14 cellular contexts compared by ENCODE assay signal in the genomic region with DNA sequence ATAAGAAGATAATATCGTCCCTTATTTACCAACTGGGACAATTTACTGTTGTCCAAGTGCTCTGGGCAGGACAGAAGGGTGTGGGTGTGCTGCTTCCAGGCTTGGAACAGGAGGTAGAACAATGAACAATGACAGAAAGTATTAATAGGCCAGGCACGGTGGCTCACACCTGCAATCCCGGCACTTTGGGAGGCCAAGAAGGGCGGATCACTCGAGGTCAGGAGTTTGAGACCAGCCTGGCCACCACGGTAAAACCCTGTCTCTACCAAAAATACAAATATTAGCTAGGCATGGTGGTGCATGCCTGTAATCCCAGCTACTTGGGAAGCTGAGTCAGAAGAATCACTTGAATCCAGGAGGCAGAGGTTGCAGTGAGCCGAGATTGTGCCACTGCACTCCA. TPM values are rescaled to one million over a fixed set of nuclear protein-coding genes. Genes with fewer than 3 reads are reported as not detected.
A peak's percentile ranks its signal among the peaks of the same experiment; 100 is the strongest.
DNase-seq lines count a peak whose midpoint lies in the region; ATAC-seq and TF ChIP-seq lines count a peak whose summit lies in the region.
"Had no signal": no experiment of that assay in that cellular context is flagged by ENCODE, and none has a peak within 500 bp of the region (broad histone marks: within the 10 kb centered on the region; RNA-seq: fewer than 3 reads in every experiment).

No MANE protein-coding gene starts in this region.

- TF ChIP-seq CTCF in heart right ventricle (IDR thresholded peaks at IDR 0.05) (no peak), sigmoid colon (IDR thresholded peaks at IDR 0.05) (no peak), OCI-LY7 (conservative IDR thresholded peaks at IDR 0.05; ENCODE audit: low read length) (no peak)

- CTCF ChIA-PET in OCI-LY7 (lab: Charles Lee; ENCODE audit: unreplicated experiment): no interaction called here

- H3K27ac ChIP-seq in heart right ventricle (peak overlapping the region in 8 of 10 donors; percentile 49 to 97 (median 89)), right cardiac atrium (ENCODE audit: low read length) (peak overlapping the region; percentile 49), sigmoid colon (peak overlapping the region in 2 of 4 donors; percentile 30 to 77), OCI-LY7 (ENCODE audit: low read depth, low read length, poor library complexity, severe bottlenecking) (no peak overlapping the region)
- H3K27ac ChIP-seq: right lobe of liver had no signal

- H3K4me1 ChIP-seq in heart right ventricle (peaks cover 14 to 57% (median 43%) of the 10 kb centered on the region in 9 donors), right cardiac atrium (ENCODE audit: control insufficient read depth, insufficient read depth, low read length) (peaks cover 18% of the 10 kb centered on the region), sigmoid colon (peaks cover 0 to 11% (median 0%) of the 10 kb centered on the region in 4 donors), OCI-LY7 (ENCODE audit: insufficient read depth, low read length, poor library complexity, severe bottlenecking) (no peaks in the 10 kb centered on the region)

- H3K4me3 ChIP-seq in heart right ventricle: peak overlapping the region in 9 of 10 donors; percentile 40 to 73 (median 62)
- peak overlapping the region; percentile 58 for H3K4me3 ChIP-seq in right cardiac atrium (ENCODE audit: low read length)
- no peak overlapping the region for H3K4me3 ChIP-seq in sigmoid colon
- no peak overlapping the region for H3K4me3 ChIP-seq in OCI-LY7 (ENCODE audit: low read depth, low read length, poor library complexity, severe bottlenecking)
- H3K4me3 ChIP-seq: HAP-1, right lobe of liver had no signal

- no peaks in the 10 kb centered on the region for H3K9me2 ChIP-seq in OCI-LY7 (ENCODE audit: insufficient read depth, low read length)

- ATAC-seq in heart right ventricle (no peak), Right ventricle myocardium inferior (no peak), right cardiac atrium (no peak), HG03378 (IDR thresholded peaks at IDR 0.05; ENCODE audit: unreplicated experiment) (no peak)
- ATAC-seq: stimulated activated naive B cell treated with anti-CD40 and anti-IgM and Interleukin-4, amounts not matched to agents 10 μg/mL and 1 μg/mL and 100 μg/mL, for 72 hours had no signal

- no peak overlapping the region for H3K4me2 ChIP-seq in OCI-LY7 (ENCODE audit: low read length)

- H3K36me3 ChIP-seq in heart right ventricle (peaks cover 0 to 14% (median 0%) of the 10 kb centered on the region in 9 donors), sigmoid colon (no peaks in the 10 kb centered on the region), OCI-LY7 (ENCODE audit: insufficient read depth, low read length) (no peaks in the 10 kb centered on the region)
- H3K36me3 ChIP-seq: HAP-1, right lobe of liver had no signal

- no peak overlapping the region for H2AFZ ChIP-seq in OCI-LY7 (ENCODE audit: low read length)

- TF ChIP-seq EP300 in sigmoid colon (IDR thresholded peaks at IDR 0.05): no peak

- no peak for TF ChIP-seq POLR2A in sigmoid colon (IDR thresholded peaks at IDR 0.05)

- DNase-seq in heart right ventricle (no peak), Right ventricle myocardium inferior (ENCODE audit: missing footprints) (no peak), right cardiac atrium (no peak), sigmoid colon (peak; percentile 21), OCI-LY7 (ENCODE audit: low spot score) (no peak), NCI-H446 (lab: John Stamatoyannopoulos, UW) (no peak), dermis blood vessel endothelial cell (no peak)
- DNase-seq: Kasumi-1; kidney glomerular epithelial cell; NCI-H2081; stimulated activated naive B cell treated with anti-CD40 and anti-IgM and Interleukin-4, amounts not matched to agents 10 μg/mL and 1 μg/mL and 100 μg/mL, for 72 hours had no signal

- H3K27me3 ChIP-seq in heart right ventricle (no peaks in the 10 kb centered on the region), right cardiac atrium (ENCODE audit: control insufficient read depth, insufficient read depth) (no peaks in the 10 kb centered on the region), sigmoid colon (no peaks in the 10 kb centered on the region)
- H3K27me3 ChIP-seq: right lobe of liver had no signal

- WGBS in heart right ventricle, 2 donors: 56 to 64% methylated on average over 7 of the region's 7 CpGs
- 62% methylated on average over 7 of the region's 7 CpGs for WGBS in right cardiac atrium
- 35 to 72% methylated on average over 7 of the region's 7 CpGs for WGBS in sigmoid colon, 2 donors

- intact Hi-C loops in heart right ventricle (cut with DNase I) (no loop called here), Right ventricle myocardium inferior (cut with DNase I) (no loop called here), right cardiac atrium (cut with DNase I) (no loop called here), sigmoid colon (cut with DNase I) (no loop called here), OCI-LY7 (cut with micrococcal nuclease; ENCODE audit: unreplicated experiment) (no loop called here)

- no peaks in the 10 kb centered on the region for H3K79me2 ChIP-seq in OCI-LY7 (ENCODE audit: insufficient read depth, low read depth, low read length)

- POLR2A ChIA-PET in OCI-LY7 (lab: Charles Lee): no interaction called here

- H3K9me3 ChIP-seq in heart right ventricle: no peaks in the 10 kb centered on the region
- H3K9me3 ChIP-seq in right cardiac atrium (ENCODE audit: control insufficient read depth, low read length): no peaks in the 10 kb centered on the region
- no peaks in the 10 kb centered on the region for H3K9me3 ChIP-seq in sigmoid colon
- H3K9me3 ChIP-seq in OCI-LY7 (ENCODE audit: low read length): no peaks in the 10 kb centered on the region
- H3K9me3 ChIP-seq: HAP-1, right lobe of liver had no signal

- no TSS peak for BruUV-seq in OCI-LY7 (replicated peaks; lab: Mats Ljungman, UMichigan)

- no peaks in the 10 kb centered on the region for H4K20me1 ChIP-seq in OCI-LY7 (ENCODE audit: insufficient read depth, low read length)

RNA-seq across cellular contexts. Expression of a gene that starts 2.5 kb away (rescaled TPM):
- total RNA-seq in heart right ventricle (100 to 1,000 TPM in 8 of 10 donors, 10 to 100 TPM in 2; 76.5 to 473 (median 148) TPM), Right ventricle myocardium inferior (164 TPM), right cardiac atrium (100 to 1,000 TPM in 2 of 4 donors, 10 to 100 TPM in 2; 70.0 to 289 (median 127) TPM), sigmoid colon (100 to 1,000 TPM in 2 of 4 donors, 10 to 100 TPM in 2; 25.2 to 183 (median 98.3) TPM), OCI-LY7 (2022) (1.3 and 1.5 TPM in 2 replicates), dermis blood vessel endothelial cell (75.5 and 375 TPM in 2 replicates)
- polyA plus RNA-seq in heart right ventricle (100 to 1,000 TPM; 719 to 721 TPM), right cardiac atrium (298 TPM), sigmoid colon (1,000 to 10,000 TPM; 1,595 to 3,562 (median 2,792) TPM)
- total RNA-seq in OCI-LY7 (2014; rRNA removed; shearing (Covaris generic)): 0.63 and 0.90 TPM in 2 replicates

RNA-seq across cellular contexts. Expression of a gene that starts 16.3 kb away (rescaled TPM):
- 10 to 100 TPM; 41.5 to 92.9 (median 63.2) TPM for total RNA-seq in heart right ventricle
- polyA plus RNA-seq in heart right ventricle: 100 to 1,000 TPM in 1 of 2 donors, 10 to 100 TPM in 1; 83.3 to 122 TPM
- total RNA-seq in Right ventricle myocardium inferior: 52.4 TPM
- total RNA-seq in right cardiac atrium: 10 to 100 TPM; 63.3 to 88.4 (median 65.5) TPM
- 104 TPM for polyA plus RNA-seq in right cardiac atrium
- total RNA-seq in sigmoid colon: 100 to 1,000 TPM in 2 of 4 donors, 10 to 100 TPM in 2; 47.9 to 145 (median 91.7) TPM
- polyA plus RNA-seq in sigmoid colon: 100 to 1,000 TPM in 1 of 3 donors, 10 to 100 TPM in 2; 63.1 to 126 (median 84.7) TPM
- 94.2 and 102 TPM in 2 replicates for total RNA-seq in OCI-LY7 (2014; rRNA removed; shearing (Covaris generic))
- 52.6 and 55.1 TPM in 2 replicates for total RNA-seq in OCI-LY7 (2022)
- total RNA-seq in dermis blood vessel endothelial cell: 4.0 and 10.2 TPM in 2 replicates

RNA-seq across cellular contexts. Expression of a gene that starts 32.0 kb away (rescaled TPM):
- total RNA-seq in heart right ventricle (10 to 100 TPM in 9 of 10 donors, 1 to 10 TPM in 1; 7.7 to 23.9 (median 16.2) TPM), Right ventricle myocardium inferior (10.7 TPM), right cardiac atrium (10 to 100 TPM; 12.7 to 23.1 (median 15.1) TPM), sigmoid colon (1 to 10 TPM; 6.7 to 8.6 (median 7.7) TPM), OCI-LY7 (2022) (61.5 and 63.4 TPM in 2 replicates), dermis blood vessel endothelial cell (7.3 and 14.0 TPM in 2 replicates)
- polyA plus RNA-seq in heart right ventricle (10 to 100 TPM; 28.8 to 47.4 TPM), right cardiac atrium (37.9 TPM), sigmoid colon (10 to 100 TPM; 25.1 to 49.5 (median 30.6) TPM)
- 40.0 and 49.0 TPM in 2 replicates for total RNA-seq in OCI-LY7 (2014; rRNA removed; shearing (Covaris generic))

RNA-seq across cellular contexts. Expression of a gene that starts 32.1 kb away (rescaled TPM):
- 100 to 1,000 TPM; 190 to 269 (median 240) TPM for total RNA-seq in heart right ventricle
- 100 to 1,000 TPM in 1 of 2 donors, 10 to 100 TPM in 1; 94.1 to 160 TPM for polyA plus RNA-seq in heart right ventricle
- 187 TPM for total RNA-seq in Right ventricle myocardium inferior
- total RNA-seq in right cardiac atrium: 100 to 1,000 TPM; 227 to 268 (median 261) TPM
- polyA plus RNA-seq in right cardiac atrium: 138 TPM
- total RNA-seq in sigmoid colon: 100 to 1,000 TPM; 109 to 147 (median 133) TPM
- 10 to 100 TPM; 42.5 to 63.5 (median 43.2) TPM for polyA plus RNA-seq in sigmoid colon
- total RNA-seq in OCI-LY7 (2014; rRNA removed; shearing (Covaris generic)): 81.5 and 91.5 TPM in 2 replicates
- total RNA-seq in OCI-LY7 (2022): 143 and 172 TPM in 2 replicates
- total RNA-seq in dermis blood vessel endothelial cell: 108 and 135 TPM in 2 replicates

Comparison
In these comparisons a context has a peak if more than half of its experiments do, and no peak if none do; other contexts are left out.
1. H3K4me3 ChIP-seq: peak in heart right ventricle (9 of 10) and right cardiac atrium (single experiment); none in sigmoid colon (0 of 4) and OCI-LY7 (single experiment).
2. RNA of a gene that starts 2.5 kb away (total RNA-seq): 75.5 to 375 TPM in dermis blood vessel endothelial cell, 164 TPM in Right ventricle myocardium inferior (single experiment), 70.0 to 289 TPM in right cardiac atrium, 76.5 to 473 TPM in heart right ventricle and 25.2 to 183 TPM in sigmoid colon; 0.63 to 1.5 TPM in OCI-LY7; every median in the first group is over 10 times any median in the second.